ENCODE assay signal across 8 cellular contexts in genomic region chr7:131110294-131111080, GRCh38.
A peak's percentile ranks its signal among the peaks of the same experiment; 100 is the strongest.
DNase-seq lines count a peak whose midpoint lies in the region; ATAC-seq and TF ChIP-seq lines count a peak whose summit lies in the region.

No MANE protein-coding gene starts in this region.

- no peak for TF ChIP-seq CTCF in DND-41 (IDR thresholded peaks at IDR 0.05; ENCODE audit: borderline replicate concordance, extremely low read depth, low read length, poor library complexity, severe bottlenecking)
- no peak for TF ChIP-seq CTCF in brain microvascular endothelial cell (IDR thresholded peaks at IDR 0.05; ENCODE audit: low read depth, low read length, missing control alignments)

- DNase-seq in DND-41 (no peak), Karpas-422 (peak; percentile 62), brain microvascular endothelial cell (peak; percentile 56), NCI-H1092 treated with DMSO at 0.1 percent for 48 hours (lab: John Stamatoyannopoulos, UW) (no peak)

- peak overlapping the region; percentile 94 for H3K4me2 ChIP-seq in DND-41 (ENCODE audit: insufficient read depth, low read length)
- peak overlapping the region; percentile 91 for H3K4me2 ChIP-seq in Karpas-422 (ENCODE audit: low read depth, low read length, poor library complexity, severe bottlenecking)

- H3K4me3 ChIP-seq in DND-41 (ENCODE audit: low read depth in 1 of 2, low read length in 2 of 2) = peak overlapping the region in 1 of 2 experiments; percentile 77; a peak in 3 of 4 replicates
- H3K4me3 ChIP-seq in Karpas-422 (ENCODE audit: low read length) = peak overlapping the region; percentile 77
- peak overlapping the region; percentile 71 for H3K4me3 ChIP-seq in brain microvascular endothelial cell (ENCODE audit: low read depth, low read length)
- H3K4me3 ChIP-seq in subcutaneous abdominal adipose tissue (ENCODE audit: low read depth in 1 of 5, low read length in 5 of 5) = peak overlapping the region; percentile 71 to 100 (median 96)

- H3K4me1 ChIP-seq in DND-41 (ENCODE audit: insufficient read depth, low read length) (peaks cover 44% of the 10 kb centered on the region), Karpas-422 (ENCODE audit: low read length) (peaks cover 34% of the 10 kb centered on the region), subcutaneous abdominal adipose tissue (ENCODE audit: control insufficient read depth in 5 of 5, insufficient read depth in 5 of 5, low read length in 5 of 5) (peaks cover 6 to 45% (median 31%) of the 10 kb centered on the region in 5 donors)

- H3K79me2 ChIP-seq in DND-41 (ENCODE audit: insufficient read depth, low read length) (0 out of 2 replicates have a peak, but pooled peaks cover 8% of the 10 kb centered on the region), Karpas-422 (ENCODE audit: low read length) (peaks cover 47% of the 10 kb centered on the region)

- no peaks in the 10 kb centered on the region for H4K20me1 ChIP-seq in DND-41 (ENCODE audit: insufficient read depth, low read length)
- no peaks in the 10 kb centered on the region for H4K20me1 ChIP-seq in Karpas-422 (ENCODE audit: insufficient read depth, low read depth, low read length)

- H3K9ac ChIP-seq in DND-41 (ENCODE audit: low read depth, low read length) = peak overlapping the region; percentile 71
- H3K9ac ChIP-seq in Karpas-422 (ENCODE audit: low read length) = peak overlapping the region; percentile 90
- H3K9ac ChIP-seq in subcutaneous abdominal adipose tissue (ENCODE audit: low read length in 5 of 5) = peak overlapping the region; percentile 68 to 86 (median 74)

- H3K9me3 ChIP-seq in DND-41 (ENCODE audit: insufficient read depth, low read length, severe bottlenecking) (no peaks in the 10 kb centered on the region), Karpas-422 (ENCODE audit: low read length) (no peaks in the 10 kb centered on the region), subcutaneous abdominal adipose tissue (ENCODE audit: control insufficient read depth in 5 of 5, low read length in 5 of 5) (no peaks in the 10 kb centered on the region)

- no peaks in the 10 kb centered on the region; the same call in 1 of the 2 replicates for H3K36me3 ChIP-seq in DND-41 (ENCODE audit: insufficient read depth, low read length)
- no peaks in the 10 kb centered on the region for H3K36me3 ChIP-seq in Karpas-422 (ENCODE audit: insufficient read depth, low read length)
- H3K36me3 ChIP-seq in brain microvascular endothelial cell (replicated peaks) = no peaks in the 10 kb centered on the region
- H3K36me3 ChIP-seq in subcutaneous abdominal adipose tissue (ENCODE audit: control insufficient read depth in 5 of 5, insufficient read depth in 5 of 5, low read length in 5 of 5) = no peaks in the 10 kb centered on the region

- in situ Hi-C loops in brain microvascular endothelial cell (cut with HindIII; ENCODE audit: low pct_ligation_motif_present, low sequenced_read_pairs) = no loop called here

- H3K27ac ChIP-seq in DND-41 (ENCODE audit: low read length) = peak overlapping the region; percentile 46
- H3K27ac ChIP-seq in Karpas-422 (ENCODE audit: low read length) = peak overlapping the region; percentile 93
- peak overlapping the region; percentile 84 for H3K27ac ChIP-seq in brain microvascular endothelial cell
- H3K27ac ChIP-seq in layer of hippocampus (ENCODE audit: low read depth, low read length) = peak overlapping the region; percentile 99
- peak overlapping the region; percentile 99 for H3K27ac ChIP-seq in subcutaneous abdominal adipose tissue (ENCODE audit: low read depth, low read length)

- H3K27me3 ChIP-seq in DND-41 (ENCODE audit: insufficient read depth, low read length, poor library complexity) (no peaks in the 10 kb centered on the region), Karpas-422 (ENCODE audit: low read length) (no peaks in the 10 kb centered on the region), brain microvascular endothelial cell (replicated peaks) (no peaks in the 10 kb centered on the region), layer of hippocampus (ENCODE audit: control insufficient read depth, insufficient read depth, low read length) (no peaks in the 10 kb centered on the region), subcutaneous abdominal adipose tissue (ENCODE audit: control insufficient read depth in 5 of 5, insufficient read depth in 4 of 5, low read length in 5 of 5) (no peaks in the 10 kb centered on the region)

- ATAC-seq in DND-41 (ENCODE audit: insufficient read depth, low read depth) = no peak
- no peak for ATAC-seq in HG03280 (IDR thresholded peaks at IDR 0.05; ENCODE audit: unreplicated experiment)
- ATAC-seq in GM19463 (IDR thresholded peaks at IDR 0.05; ENCODE audit: unreplicated experiment) = no peak

- H2AFZ ChIP-seq in DND-41 (ENCODE audit: low read depth, low read length) = peak overlapping the region; percentile 70
- peak overlapping the region; percentile 1; the same call in 1 of the 2 replicates for H2AFZ ChIP-seq in Karpas-422 (ENCODE audit: low read length)

- no peaks in the 10 kb centered on the region for H3K9me2 ChIP-seq in Karpas-422 (replicated peaks; ENCODE audit: insufficient read depth, low read length)

Comparison
In these comparisons a context has a peak if more than half of its experiments do, and no peak if none do; other contexts are left out.
1. DNase-seq: peak in Karpas-422 (single experiment) and brain microvascular endothelial cell (single experiment); none in DND-41 (single experiment) and NCI-H1092 treated with DMSO at 0.1 percent for 48 hours (single experiment).
2. H3K27ac ChIP-seq: peak in every context shown above with its lines; median percentile 99 in layer of hippocampus; 99 in subcutaneous abdominal adipose tissue; 93 in Karpas-422; 84 in brain microvascular endothelial cell; 46 in DND-41.
3. Peak in every context shown above with its lines, with median percentiles within 50 percentile points of each other: H3K9ac ChIP-seq.